ENCODE assay signal across 3 cellular contexts in the genomic region with DNA sequence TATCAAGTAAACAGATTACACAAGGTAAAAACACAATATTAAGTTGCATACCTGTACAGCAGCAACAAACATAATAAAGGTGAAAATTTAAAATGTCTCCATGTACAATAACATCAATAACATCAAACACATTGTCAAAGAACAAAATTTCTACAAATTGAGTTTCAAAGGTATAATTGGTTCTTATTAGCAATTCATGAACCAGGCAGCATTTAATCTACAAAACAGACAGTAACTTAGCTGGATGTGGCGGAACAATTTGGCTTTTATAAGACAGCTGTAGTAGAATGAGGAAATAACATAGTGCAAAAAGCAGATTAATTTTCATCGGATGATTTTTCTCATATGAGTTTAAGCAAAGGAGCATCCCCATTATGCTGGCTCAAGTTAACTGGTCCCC.
"Had no signal": no experiment of that assay in that cellular context is flagged by ENCODE, and none has a peak within 500 bp of the region (broad histone marks: within the 10 kb centered on the region; RNA-seq: fewer than 3 reads in every experiment).

No MANE protein-coding gene starts in this region.

- DNase-seq: GDM1, GF-D8 had no signal

- H3K4me3 ChIP-seq: GM12878 had no signal
